ENCODE assay signal across 16 cellular contexts in genomic region chr3:148923592-148923991, GRCh38.
"Had no signal": no experiment of that assay in that cellular context is flagged by ENCODE, and none has a peak within 500 bp of the region (broad histone marks: within the 10 kb centered on the region; RNA-seq: fewer than 3 reads in every experiment).

No MANE protein-coding gene starts in this region.

- H3K9me3 ChIP-seq: ascending aorta, gastrocnemius medialis, thyroid gland had no signal

- H3K4me3 ChIP-seq: ascending aorta, gastrocnemius medialis, heart left ventricle, thyroid gland had no signal

- DNase-seq: activated CD4-positive, alpha-beta T cell treated with anti-CD3 and anti-CD28 coated beads, Interleukin-2, amount 50 U/mL, for 1 hour; activated CD4-positive, CD25-positive, alpha-beta regulatory T cell; activated naive CD4-positive, alpha-beta T cell treated with Interleukin-2 at 50 U/mL for 16 hours; activated naive CD8-positive, alpha-beta T cell treated with anti-CD3 and anti-CD28 coated beads, Interleukin-2, amount 50 U/mL, for 24 hours; erythroblast; gastrocnemius medialis; heart left ventricle; immature natural killer cell; mesendoderm; natural killer cell; posterior cingulate gyrus; retina; stimulated activated CD4-positive, alpha-beta T cell treated with anti-CD3 and anti-CD28 coated beads, Interleukin-4, amount 100 ng/mL, for 1 hour; stimulated activated naive B cell treated with anti-CD40 and anti-IgM and Interleukin-4, amounts not matched to agents 10 μg/mL and 1 μg/mL and 100 μg/mL, for 72 hours; thyroid gland had no signal

- H3K27me3 ChIP-seq: ascending aorta, gastrocnemius medialis, thyroid gland had no signal

- H3K4me1 ChIP-seq: ascending aorta, gastrocnemius medialis, heart left ventricle, thyroid gland had no signal

- H3K27ac ChIP-seq: ascending aorta, gastrocnemius medialis, heart left ventricle, thyroid gland had no signal

- ATAC-seq: activated naive CD8-positive, alpha-beta T cell treated with anti-CD3 and anti-CD28 coated beads, Interleukin-2, amount 50 U/mL, for 24 hours; gastrocnemius medialis; heart left ventricle; natural killer cell; stimulated activated naive B cell treated with anti-CD40 and anti-IgM and Interleukin-4, amounts not matched to agents 10 μg/mL and 1 μg/mL and 100 μg/mL, for 72 hours had no signal

- H3K36me3 ChIP-seq: ascending aorta, gastrocnemius medialis, heart left ventricle, thyroid gland had no signal
